Comparison of ENCODE assay signal across 9 cellular contexts in the genomic region with DNA sequence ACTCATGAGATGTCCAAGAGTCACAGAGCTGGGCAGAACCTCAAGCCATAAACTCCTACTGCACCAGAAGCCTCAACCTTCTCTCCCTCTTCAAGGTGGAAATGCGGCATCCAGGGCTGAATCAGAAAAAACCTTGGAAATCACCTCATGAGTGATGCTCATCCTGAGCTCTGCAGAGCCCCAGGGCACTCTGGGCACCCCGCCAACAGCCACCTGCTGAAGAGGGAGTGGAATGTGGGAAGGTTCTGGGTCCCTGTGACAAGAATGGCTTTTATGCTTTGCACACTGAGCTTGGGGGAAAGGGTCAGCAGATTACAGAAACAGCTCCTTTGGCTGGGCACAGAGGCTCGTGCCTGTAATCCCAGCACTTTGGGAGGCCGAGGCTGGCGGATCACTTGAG. TPM values are rescaled to one million over a fixed set of nuclear protein-coding genes. Genes with fewer than 3 reads are reported as not detected.
DNase-seq lines count a peak whose midpoint lies in the region; ATAC-seq lines count a peak whose summit lies in the region.
"Had no signal": no experiment of that assay in that cellular context is flagged by ENCODE, and none has a peak within 500 bp of the region (broad histone marks: within the 10 kb centered on the region; RNA-seq: fewer than 3 reads in every experiment).

No MANE protein-coding gene starts in this region.

- H3K9me3 Mint-ChIP-seq in naive B cell, result no peaks in the 10 kb centered on the region

- no peak for ATAC-seq in naive B cell (ENCODE audit: low read depth in 2 of 2)
- ATAC-seq in HG03159 (IDR thresholded peaks at IDR 0.05; ENCODE audit: unreplicated experiment), result no peak

- no peaks in the 10 kb centered on the region for H3K27me3 Mint-ChIP-seq in naive B cell

- DNase-seq in G401 (ENCODE audit: low spot score) (peak; percentile 59), NCI-H1694 (lab: John Stamatoyannopoulos, UW) (peak; percentile 45), T1000 (lab: John Stamatoyannopoulos, UW) (peak; percentile 22), naive B cell (no peak), NOMO-1 (lab: John Stamatoyannopoulos, UW; ENCODE audit: unreplicated experiment in 2 of 2) (no peak), NCI-H524 treated with DMSO at 0.1 percent for 48 hours (lab: John Stamatoyannopoulos, UW) (no peak), ureter (ENCODE audit: low spot score) (no peak)
- DNase-seq: cerebellar nuclear complex had no signal

- H3K36me3 Mint-ChIP-seq in naive B cell, result peaks cover 5 to 17% of the 10 kb centered on the region in 2 donors

- peaks cover 25 to 50% (median 29%) of the 10 kb centered on the region in 3 donors for H3K4me1 Mint-ChIP-seq in naive B cell

- peak overlapping the region in 5 of 8 donors; percentile 24 to 84 (median 47) for H3K4me3 Mint-ChIP-seq in naive B cell

- in situ Hi-C loops in G401 (cut with HindIII; ENCODE audit: low sequenced_read_pairs), result no loop called here

- peak overlapping the region; percentile 99 to 100 (median 99) for H3K27ac Mint-ChIP-seq in naive B cell

RNA-seq across cellular contexts. Expression of gene NUDT1, which starts 18.8 kb away (rescaled TPM):
- 31.4 and 37.8 TPM in 2 replicates for total RNA-seq in G401 (2014; rRNA removed; shearing (Covaris generic))
- polyA plus RNA-seq in naive B cell (ENCODE audit: low read depth in 6 of 6), result 10 to 100 TPM; 50.8 to 78.8 (median 59.4) TPM
- total RNA-seq in ureter, result 8.9 TPM

RNA-seq across cellular contexts. Expression of gene MRM2, which starts 18.8 kb away (rescaled TPM):
- 57.5 and 57.8 TPM in 2 replicates for total RNA-seq in G401 (2014; rRNA removed; shearing (Covaris generic))
- polyA plus RNA-seq in naive B cell (ENCODE audit: low read depth in 6 of 6), result 10 to 100 TPM; 29.2 to 64.2 (median 46.1) TPM
- 34.2 TPM for total RNA-seq in ureter

RNA-seq across cellular contexts. Expression of gene MAD1L1, which starts 28.1 kb away (rescaled TPM):
- total RNA-seq in G401 (2014; rRNA removed; shearing (Covaris generic)), result 77.8 and 163 TPM in 2 replicates
- 100 to 1,000 TPM; 109 to 209 (median 158) TPM for polyA plus RNA-seq in naive B cell (ENCODE audit: low read depth in 6 of 6)
- total RNA-seq in ureter, result 41.4 TPM

RNA-seq across cellular contexts. Expression of gene SNX8, which starts 53.4 kb away (rescaled TPM):
- 52.9 and 74.2 TPM in 2 replicates for total RNA-seq in G401 (2014; rRNA removed; shearing (Covaris generic))
- 100 to 1,000 TPM in 3 of 6 donors, 10 to 100 TPM in 3; 74.2 to 107 (median 96.2) TPM for polyA plus RNA-seq in naive B cell (ENCODE audit: low read depth in 6 of 6)
- total RNA-seq in ureter, result 23.7 TPM

Comparison
In these comparisons a context has a peak if more than half of its experiments do, and no peak if none do; other contexts are left out.
1. DNase-seq: peak in G401 (single experiment), NCI-H1694 (single experiment) and T1000 (single experiment); none in naive B cell (single experiment), NOMO-1 (0 of 2), NCI-H524 treated with DMSO at 0.1 percent for 48 hours (single experiment) and ureter (single experiment).